ENCODE assay signal across 8 cellular contexts in the genomic region with DNA sequence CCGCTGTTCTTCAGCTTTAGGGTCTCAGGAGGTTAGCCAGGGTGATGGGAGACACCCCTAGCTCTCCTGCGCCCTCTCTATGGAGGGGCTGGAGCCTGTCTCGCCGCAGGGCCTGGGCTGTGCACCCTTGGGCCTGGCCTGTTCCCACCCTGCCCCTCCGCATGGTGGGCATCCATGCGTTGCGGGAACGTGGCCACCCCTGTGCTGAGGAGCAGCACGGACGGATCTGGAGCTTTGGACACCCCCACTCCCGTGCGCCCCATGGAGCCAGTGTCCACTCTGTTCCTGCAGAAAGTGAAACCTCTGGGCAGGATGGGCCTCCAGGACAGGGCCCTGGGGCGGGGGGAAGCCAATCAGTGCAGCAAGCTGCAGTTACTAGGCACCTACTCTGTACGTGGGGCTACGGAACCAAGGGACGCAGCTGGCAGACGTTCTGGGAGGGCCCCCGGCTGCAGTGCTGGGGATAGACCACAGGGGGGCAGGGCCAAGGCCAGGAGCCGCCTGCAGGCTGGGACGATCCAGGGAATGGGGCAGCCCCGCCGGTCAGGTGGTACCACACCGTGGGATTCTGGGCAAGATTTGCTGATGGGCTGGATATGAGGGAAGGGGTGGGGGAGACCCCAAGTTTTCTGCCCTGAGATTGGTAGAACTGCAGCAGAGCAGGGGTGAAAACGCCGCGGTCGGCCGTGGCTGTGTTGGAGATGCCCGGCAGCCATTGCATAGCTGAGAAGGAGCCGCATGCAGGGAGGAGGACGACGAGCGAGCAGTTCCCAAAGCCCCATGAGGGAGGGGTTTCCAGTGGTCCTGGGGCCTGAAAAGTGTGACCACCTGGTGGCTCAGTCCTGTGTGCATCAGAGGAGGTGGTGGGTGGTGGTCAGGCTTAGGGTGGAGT. TPM values are rescaled to one million over a fixed set of nuclear protein-coding genes. Genes with fewer than 3 reads are reported as not detected.
DNase-seq lines count a peak whose midpoint lies in the region; ATAC-seq and TF ChIP-seq lines count a peak whose summit lies in the region.

No MANE protein-coding gene starts in this region.

- no peak overlapping the region for H3K14ac ChIP-seq in mesenchymal stem cell (ENCODE audit: low read length in 2 of 2)

- no peaks in the 10 kb centered on the region for H3K36me3 ChIP-seq in CD4-positive, alpha-beta memory T cell (ENCODE audit: insufficient read depth, low read length)
- H3K36me3 ChIP-seq in mesenchymal stem cell (ENCODE audit: control insufficient read depth in 1 of 2, insufficient read depth in 2 of 2, low read depth in 1 of 2, low read length in 2 of 2) (no peaks in the 10 kb centered on the region), testis (ENCODE audit: low read depth, missing control alignments) (no peaks in the 10 kb centered on the region)

- peaks cover 0 to 5% (median 3%) of the 10 kb centered on the region in 4 donors for H3K4me1 Mint-ChIP-seq in CD4-positive, alpha-beta memory T cell
- H3K4me1 Mint-ChIP-seq in activated B cell treated with CpG ODN at 0.5 μM for 24 hours, result peaks cover 8% of the 10 kb centered on the region

- H4K91ac ChIP-seq in mesenchymal stem cell (ENCODE audit: low read length), result peak overlapping the region; percentile 25

- peak; percentile 93 for ATAC-seq in activated B cell treated with CpG ODN at 0.5 μM for 24 hours (ENCODE audit: low read depth)
- no peak for ATAC-seq in HG02623 (IDR thresholded peaks at IDR 0.05; ENCODE audit: unreplicated experiment)

- TF ChIP-seq CTCF in HFF-Myc (IDR thresholded peaks at IDR 0.05; ENCODE audit: low read depth, low read length, missing control alignments), result peak; percentile 82
- TF ChIP-seq CTCF in activated B cell treated with CpG ODN at 0.5 μM for 24 hours (IDR thresholded peaks at IDR 0.05), result peak; percentile 20
- peak; percentile 40 to 77 (median 76) for TF ChIP-seq CTCF in testis (IDR thresholded peaks at IDR 0.05)
- TF ChIP-seq CTCF in lower leg skin (IDR thresholded peaks at IDR 0.05), result no peak

- no peaks in the 10 kb centered on the region for H3K9me3 Mint-ChIP-seq in CD4-positive, alpha-beta memory T cell
- no peaks in the 10 kb centered on the region for H3K9me3 Mint-ChIP-seq in activated B cell treated with CpG ODN at 0.5 μM for 24 hours

- no peak overlapping the region for H3K27ac ChIP-seq in CD4-positive, alpha-beta memory T cell (ENCODE audit: low read depth, low read length)
- no peak overlapping the region for H3K27ac ChIP-seq in mesenchymal stem cell (ENCODE audit: low read length, poor library complexity, severe bottlenecking)
- H3K27ac ChIP-seq in testis, result no peak overlapping the region

- no peaks in the 10 kb centered on the region for H3K9me3 ChIP-seq in CD4-positive, alpha-beta memory T cell (ENCODE audit: control insufficient read depth in 1 of 2, low read length in 2 of 2)
- H3K9me3 ChIP-seq in mesenchymal stem cell (ENCODE audit: control insufficient read depth, low read length) (no peaks in the 10 kb centered on the region), testis (no peaks in the 10 kb centered on the region)

- no peak overlapping the region for H3K4me3 ChIP-seq in CD4-positive, alpha-beta memory T cell (ENCODE audit: low read length in 2 of 2)
- no peak overlapping the region for H3K4me3 ChIP-seq in HFF-Myc (replicated peaks; ENCODE audit: low read depth, low read length)
- H3K4me3 ChIP-seq in mesenchymal stem cell (ENCODE audit: insufficient read depth in 1 of 2, low read depth in 1 of 2, low read length in 2 of 2), result peak overlapping the region in 1 of 2 experiments; percentile 51
- no peak overlapping the region for H3K4me3 ChIP-seq in testis
- H3K4me3 ChIP-seq in lower leg skin (ENCODE audit: low read depth, poor library complexity, severe bottlenecking), result no peak overlapping the region

- CTCF ChIA-PET in CD4-positive, alpha-beta memory T cell (lab: Charles Lee; ENCODE audit: partially characterized antibody), result interaction anchor here (0.6 to 1.5 kb wide), 3 partner anchors 29 to 32 kb away, joined by 4 to 7 read pairs (median 4); no protein-coding TSS in a partner anchor
- CTCF ChIA-PET in activated B cell treated with CpG ODN at 0.5 μM for 24 hours (lab: Charles Lee), result interaction anchor here (0.8 to 2.1 kb wide), 4 partner anchors 15 to 75 kb away, joined by 3 to 10 read pairs (median 4); no protein-coding TSS in a partner anchor

- no peak overlapping the region for H3K9ac ChIP-seq in mesenchymal stem cell (ENCODE audit: low read length)

- H3K23ac ChIP-seq in mesenchymal stem cell (ENCODE audit: low read length in 2 of 2), result no peak overlapping the region

- H3K27me3 Mint-ChIP-seq in CD4-positive, alpha-beta memory T cell, result peaks cover 8 to 9% of the 10 kb centered on the region in 2 donors
- H3K27me3 Mint-ChIP-seq in activated B cell treated with CpG ODN at 0.5 μM for 24 hours, result peaks cover 8% of the 10 kb centered on the region

- H2AFZ ChIP-seq in mesenchymal stem cell (ENCODE audit: low read depth, low read length), result no peak overlapping the region

- POLR2A ChIA-PET in CD4-positive, alpha-beta memory T cell (lab: Charles Lee; ENCODE audit: partially characterized antibody), result no interaction called here
- POLR2A ChIA-PET in activated B cell treated with CpG ODN at 0.5 μM for 24 hours (lab: Charles Lee), result interaction anchor here (0.7 to 1.3 kb wide), 2 partner anchors 30 to 1381 kb away, joined by 3 to 6 read pairs; no protein-coding TSS in a partner anchor

- H3K4me3 Mint-ChIP-seq in CD4-positive, alpha-beta memory T cell, result peak overlapping the region in 4 of 8 donors; percentile 32 to 70 (median 47)
- H3K4me3 Mint-ChIP-seq in activated B cell treated with CpG ODN at 0.5 μM for 24 hours, result peak overlapping the region; percentile 60

- peak in 3 of 5 donors; percentile 15 to 23 (median 15) for DNase-seq in CD4-positive, alpha-beta memory T cell
- DNase-seq in HFF-Myc (ENCODE audit: extremely low read depth, low read depth) (no peak), activated B cell treated with CpG ODN at 0.5 μM for 24 hours (no peak), mesenchymal stem cell (peak; percentile 34), testis (peak; percentile 59), lower leg skin (ENCODE audit: low spot score in 2 of 2) (no peak)
- DNase-seq in effector CD4-positive, alpha-beta T cell, result peak; percentile 8

- H2BK12ac ChIP-seq in mesenchymal stem cell (ENCODE audit: low read length in 2 of 2), result no peak overlapping the region

- no peak overlapping the region for H4K8ac ChIP-seq in mesenchymal stem cell (ENCODE audit: low read length)

- H3K27ac Mint-ChIP-seq in CD4-positive, alpha-beta memory T cell, result peak overlapping the region in 2 of 7 donors; percentile 55 to 71
- H3K27ac Mint-ChIP-seq in activated B cell treated with CpG ODN at 0.5 μM for 24 hours, result no peak overlapping the region

- H2BK15ac ChIP-seq in mesenchymal stem cell (ENCODE audit: low read depth, poor library complexity, severe bottlenecking), result no peak overlapping the region

- no peak overlapping the region for H3K18ac ChIP-seq in mesenchymal stem cell (ENCODE audit: low read depth in 1 of 2, low read length in 2 of 2)

- H3K79me1 ChIP-seq in mesenchymal stem cell (replicated peaks; ENCODE audit: low read length, poor library complexity, severe bottlenecking), result no peaks in the 10 kb centered on the region

- no peak overlapping the region for H2AK5ac ChIP-seq in mesenchymal stem cell (ENCODE audit: low read length, severe bottlenecking)

- no peaks in the 10 kb centered on the region for H3K36me3 Mint-ChIP-seq in CD4-positive, alpha-beta memory T cell
- no peaks in the 10 kb centered on the region for H3K36me3 Mint-ChIP-seq in activated B cell treated with CpG ODN at 0.5 μM for 24 hours (ENCODE audit: low read depth)

- no peak overlapping the region for H3K4ac ChIP-seq in mesenchymal stem cell (ENCODE audit: low read depth in 1 of 2, low read length in 2 of 2)

- TF ChIP-seq POLR2A in testis (IDR thresholded peaks at IDR 0.05) (no peak), lower leg skin (IDR thresholded peaks at IDR 0.05) (no peak)

- intact Hi-C loops in CD4-positive, alpha-beta memory T cell (cut with micrococcal nuclease), result loop anchor here (1.0 kb wide), 1 partner anchor 29 kb away; no protein-coding TSS in a partner anchor
- intact Hi-C loops in activated B cell treated with CpG ODN at 0.5 μM for 24 hours (cut with micrococcal nuclease), result no loop called here
- intact Hi-C loops in testis (cut with DNase I; ENCODE audit: low total_unique reads), result no loop called here
- intact Hi-C loops in lower leg skin (cut with DNase I; ENCODE audit: low total_unique reads), result no loop called here

- 48% methylated on average over 33 of the region's 33 CpGs for WGBS in mesenchymal stem cell
- WGBS in testis, 2 donors, result 45 to 52% methylated on average over 28 to 33 of the region's 33 CpGs
- WGBS in lower leg skin, 2 donors, result 41 to 46% methylated on average over 32 to 33 of the region's 33 CpGs

- H2BK5ac ChIP-seq in mesenchymal stem cell (ENCODE audit: low read depth, low read length, poor library complexity, severe bottlenecking), result no peak overlapping the region

- H3K4me2 ChIP-seq in mesenchymal stem cell (ENCODE audit: low read length, poor library complexity, severe bottlenecking), result no peak overlapping the region

- no peaks in the 10 kb centered on the region for H3K4me1 ChIP-seq in CD4-positive, alpha-beta memory T cell (ENCODE audit: insufficient read depth, low read length)
- peaks cover 6% of the 10 kb centered on the region for H3K4me1 ChIP-seq in mesenchymal stem cell (ENCODE audit: control insufficient read depth, insufficient read depth, low read depth, low read length)
- no peaks in the 10 kb centered on the region for H3K4me1 ChIP-seq in testis

- H3K27me3 ChIP-seq in CD4-positive, alpha-beta memory T cell (ENCODE audit: insufficient read depth, low read length), result no peaks in the 10 kb centered on the region
- H3K27me3 ChIP-seq in mesenchymal stem cell (ENCODE audit: control insufficient read depth in 1 of 2, insufficient read depth in 1 of 2, low read length in 2 of 2), result peaks cover 28 to 72% of the 10 kb centered on the region in 2 experiments
- H3K27me3 ChIP-seq in testis, result no peaks in the 10 kb centered on the region

- H2BK120ac ChIP-seq in mesenchymal stem cell (ENCODE audit: low read depth, low read length), result no peak overlapping the region

RNA-seq across cellular contexts. Expression of a gene that starts 43.3 kb away (rescaled TPM):
- total RNA-seq in CD4-positive, alpha-beta memory T cell, result under 1 TPM in 1 of 2 experiments, not detected in 1; 0.17 TPM
- polyA plus RNA-seq in CD4-positive, alpha-beta memory T cell, result under 1 TPM in 1 of 2 donors, not detected in 1; 0.15 TPM
- 2.1 and 2.6 TPM in 2 replicates for total RNA-seq in activated B cell treated with CpG ODN at 0.5 μM for 24 hours
- 0.01 TPM for polyA plus RNA-seq in mesenchymal stem cell (2013, experiment 1 of 2)
- 0.01 TPM for polyA plus RNA-seq in mesenchymal stem cell (2013, experiment 2 of 2)
- total RNA-seq in testis, result 1 to 10 TPM; 1.3 to 1.5 TPM
- 2.2 TPM for polyA plus RNA-seq in testis (ENCODE audit: insufficient read depth, low read depth, low replicate concordance)
- total RNA-seq in lower leg skin, result 10 to 100 TPM in 2 of 4 donors, 1 to 10 TPM in 2; 5.8 to 23.6 (median 11.0) TPM

RNA-seq across cellular contexts. Expression of a gene that starts 45.7 kb away (rescaled TPM):
- 10 to 100 TPM; 39.0 to 40.7 TPM for total RNA-seq in CD4-positive, alpha-beta memory T cell
- polyA plus RNA-seq in CD4-positive, alpha-beta memory T cell, result 10 to 100 TPM; 24.4 to 30.1 TPM
- total RNA-seq in activated B cell treated with CpG ODN at 0.5 μM for 24 hours (27.0 and 30.1 TPM in 2 replicates), testis (10 to 100 TPM; 26.1 to 34.2 TPM), lower leg skin (10 to 100 TPM; 12.5 to 20.6 (median 15.3) TPM)
- 14.3 TPM for polyA plus RNA-seq in mesenchymal stem cell (2013, experiment 1 of 2)
- polyA plus RNA-seq in mesenchymal stem cell (2013, experiment 2 of 2), result 13.8 TPM
- polyA plus RNA-seq in testis (ENCODE audit: insufficient read depth, low read depth, low replicate concordance), result 32.5 TPM

RNA-seq across cellular contexts. Expression of a gene that starts 56.7 kb away (rescaled TPM):
- not detected for total RNA-seq in CD4-positive, alpha-beta memory T cell
- polyA plus RNA-seq in CD4-positive, alpha-beta memory T cell, result not detected
- total RNA-seq in activated B cell treated with CpG ODN at 0.5 μM for 24 hours (not detected in 2 replicates), testis (10 to 100 TPM; 10.6 to 18.3 TPM), lower leg skin (not detected)
- not detected for polyA plus RNA-seq in mesenchymal stem cell (2013, experiment 1 of 2)
- not detected for polyA plus RNA-seq in mesenchymal stem cell (2013, experiment 2 of 2)
- polyA plus RNA-seq in testis (ENCODE audit: insufficient read depth, low read depth, low replicate concordance), result 28.4 TPM

Comparison
In these comparisons a context has a peak if more than half of its experiments do, and no peak if none do; other contexts are left out.
1. DNase-seq: peak in CD4-positive, alpha-beta memory T cell (3 of 5), effector CD4-positive, alpha-beta T cell (single experiment), mesenchymal stem cell (single experiment) and testis (single experiment); none in HFF-Myc (single experiment), activated B cell treated with CpG ODN at 0.5 μM for 24 hours (single experiment) and lower leg skin (0 of 2).
2. CTCF ChIP-seq: peak in HFF-Myc (single experiment), activated B cell treated with CpG ODN at 0.5 μM for 24 hours (single experiment) and testis (3 of 3); none in lower leg skin (0 of 3).
3. RNA of a gene that starts 56.7 kb away (total RNA-seq): 10.6 to 18.3 TPM in testis; not detected in CD4-positive, alpha-beta memory T cell, not detected in activated B cell treated with CpG ODN at 0.5 μM for 24 hours and not detected in lower leg skin; every median in the first group is over 10 times any median in the second.